21 cellular contexts compared by ENCODE assay signal in the genomic region with DNA sequence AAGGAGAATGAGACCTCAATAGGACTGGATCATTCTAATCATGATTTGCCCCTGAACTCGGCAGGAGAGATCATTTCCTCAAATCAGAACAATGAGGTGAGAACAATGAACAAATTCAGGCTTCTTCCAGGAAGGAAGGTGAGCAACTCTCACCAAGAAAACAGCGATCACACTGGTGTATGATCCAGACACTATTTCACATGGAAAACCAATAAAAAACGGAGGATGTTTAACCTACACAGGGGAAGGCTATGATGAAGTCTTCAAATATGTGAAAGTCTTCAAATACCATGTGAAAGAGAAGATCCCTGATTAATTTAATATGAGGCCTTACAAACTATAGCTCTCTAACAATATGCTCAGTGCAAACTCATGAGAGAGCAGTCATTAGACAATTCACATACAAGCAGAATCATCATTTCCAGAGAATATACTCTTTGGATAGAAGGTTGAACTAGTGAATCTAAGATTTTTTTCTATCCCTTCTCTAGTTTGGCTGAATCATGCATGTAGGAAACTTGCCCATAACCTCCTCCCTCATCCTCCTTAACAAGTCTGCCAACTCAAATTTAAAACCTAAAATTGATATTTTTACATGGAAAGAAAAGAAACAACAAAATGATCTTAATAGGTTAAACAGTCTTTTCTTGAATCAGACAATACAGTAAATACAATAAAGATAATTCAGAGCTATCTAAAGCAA.
"Had no signal": no experiment of that assay in that cellular context is flagged by ENCODE, and none has a peak within 500 bp of the region (broad histone marks: within the 10 kb centered on the region; RNA-seq: fewer than 3 reads in every experiment).

No MANE protein-coding gene starts in this region.

- H3K27me3 ChIP-seq: right atrium auricular region, upper lobe of right lung had no signal

- H3K27ac ChIP-seq: coronary artery, prostate gland, thoracic aorta, upper lobe of right lung had no signal

- H3K9me3 Mint-ChIP-seq: activated CD4-positive, alpha-beta T cell treated with anti-CD3 and anti-CD28 coated beads, Interleukin-2, amount 10 ng/mL, durations not matched to agents 7 days and 5 days; activated naive CD4-positive, alpha-beta T cell treated with anti-CD3 and anti-CD28 coated beads for 36 hours; activated T-cell treated with anti-CD3 and anti-CD28 coated beads, Interleukin-2, amount 50 U/mL, for 24 hours; activated T-helper 2 cell treated with anti-CD3 and anti-CD28 coated beads, Interferon-gamma antibody, Interleukin-2, Interleukin-4, amounts not matched to agents 10 μg/mL and 5 μg/mL and 100 μg/mL, durations not matched to agents 14 hours and 24 hours and 36 hours; memory B cell; neural crest cell; stimulated activated naive CD8-positive, alpha-beta T cell treated with anti-CD3 and anti-CD28 coated beads, Interleukin-15, amount 100 ng/mL, for 72 hours; T-helper 1 cell treated with Interleukin-12 subunit alpha and Interleukin-12 subunit beta and Interleukin-4 antibody, amounts not matched to agents 30 μg/mL and 1 μg/mL, for 36 hours had no signal

- H3K36me3 Mint-ChIP-seq: memory B cell, naive B cell had no signal

- H3K4me1 Mint-ChIP-seq: activated CD4-positive, alpha-beta T cell treated with anti-CD3 and anti-CD28 coated beads, Interleukin-2, amount 10 ng/mL, durations not matched to agents 7 days and 5 days; central memory CD8-positive, alpha-beta T cell; memory B cell; naive B cell; neural crest cell; stimulated activated naive CD8-positive, alpha-beta T cell treated with anti-CD3 and anti-CD28 coated beads, Interleukin-15, amount 100 ng/mL, for 72 hours had no signal

- H3K4me1 ChIP-seq: prostate gland, right atrium auricular region, upper lobe of right lung had no signal

- H3K9me3 ChIP-seq: mucosa of descending colon, prostate gland, right atrium auricular region, thoracic aorta, upper lobe of right lung had no signal

- H3K4me3 Mint-ChIP-seq: activated CD4-positive, alpha-beta T cell treated with anti-CD3 and anti-CD28 coated beads, Interleukin-2, amount 10 ng/mL, durations not matched to agents 7 days and 5 days; activated CD8-positive, alpha-beta T cell treated with anti-CD3 and anti-CD28 coated beads, Interleukin-2, amount 10 ng/mL, durations not matched to agents 7 days and 5 days; activated naive CD4-positive, alpha-beta T cell treated with anti-CD3 and anti-CD28 coated beads for 36 hours; activated T-cell treated with anti-CD3 and anti-CD28 coated beads, Interleukin-2, amount 50 U/mL, for 24 hours; central memory CD8-positive, alpha-beta T cell; memory B cell; naive B cell; neural crest cell; stimulated activated naive CD8-positive, alpha-beta T cell treated with anti-CD3 and anti-CD28 coated beads, Interleukin-15, amount 100 ng/mL, for 72 hours; T-helper 1 cell treated with Interleukin-12 subunit alpha and Interleukin-12 subunit beta and Interleukin-4 antibody, amounts not matched to agents 30 μg/mL and 1 μg/mL, for 36 hours had no signal

- DNase-seq: activated CD4-positive, alpha-beta T cell treated with anti-CD3 and anti-CD28 coated beads, Interleukin-2, amount 10 ng/mL, durations not matched to agents 7 days and 5 days; activated CD8-positive, alpha-beta T cell treated with anti-CD3 and anti-CD28 coated beads, Interleukin-2, amount 10 ng/mL, durations not matched to agents 7 days and 5 days; activated naive CD4-positive, alpha-beta T cell treated with anti-CD3 and anti-CD28 coated beads for 36 hours; activated T-cell treated with anti-CD3 and anti-CD28 coated beads, Interleukin-2, amount 50 U/mL, for 24 hours; anterior cingulate cortex; erythroblast; kidney glomerular epithelial cell; mucosa of descending colon; naive B cell; stimulated activated CD4-positive, alpha-beta T cell treated with anti-CD3 and anti-CD28 coated beads, Interleukin-2, amount 100 ng/mL, for 48 hours; stimulated activated naive CD8-positive, alpha-beta T cell treated with anti-CD3 and anti-CD28 coated beads, Interleukin-15, amount 100 ng/mL, for 72 hours; upper lobe of right lung had no signal

- H3K4me3 ChIP-seq: coronary artery, mucosa of descending colon, prostate gland, right atrium auricular region, thoracic aorta, upper lobe of right lung had no signal

- H3K27me3 Mint-ChIP-seq: activated CD4-positive, alpha-beta T cell treated with anti-CD3 and anti-CD28 coated beads, Interleukin-2, amount 10 ng/mL, durations not matched to agents 7 days and 5 days; activated T-cell treated with anti-CD3 and anti-CD28 coated beads, Interleukin-2, amount 50 U/mL, for 24 hours; central memory CD8-positive, alpha-beta T cell; naive B cell; stimulated activated naive CD8-positive, alpha-beta T cell treated with anti-CD3 and anti-CD28 coated beads, Interleukin-15, amount 100 ng/mL, for 72 hours had no signal

- H3K36me3 ChIP-seq: prostate gland, right atrium auricular region, thoracic aorta, upper lobe of right lung had no signal

- H3K27ac Mint-ChIP-seq: activated CD4-positive, alpha-beta T cell treated with anti-CD3 and anti-CD28 coated beads, Interleukin-2, amount 10 ng/mL, durations not matched to agents 7 days and 5 days; activated CD8-positive, alpha-beta T cell treated with anti-CD3 and anti-CD28 coated beads, Interleukin-2, amount 10 ng/mL, durations not matched to agents 7 days and 5 days; activated naive CD4-positive, alpha-beta T cell treated with anti-CD3 and anti-CD28 coated beads for 36 hours; activated T-cell treated with anti-CD3 and anti-CD28 coated beads, Interleukin-2, amount 50 U/mL, for 24 hours; activated T-helper 2 cell treated with anti-CD3 and anti-CD28 coated beads, Interferon-gamma antibody, Interleukin-2, Interleukin-4, amounts not matched to agents 10 μg/mL and 5 μg/mL and 100 μg/mL, durations not matched to agents 14 hours and 24 hours and 36 hours; memory B cell; naive B cell; stimulated activated naive CD8-positive, alpha-beta T cell treated with anti-CD3 and anti-CD28 coated beads, Interleukin-15, amount 100 ng/mL, for 72 hours; T-helper 1 cell treated with Interleukin-12 subunit alpha and Interleukin-12 subunit beta and Interleukin-4 antibody, amounts not matched to agents 30 μg/mL and 1 μg/mL, for 36 hours had no signal

- ATAC-seq: activated CD8-positive, alpha-beta T cell treated with anti-CD3 and anti-CD28 coated beads, Interleukin-2, amount 10 ng/mL, durations not matched to agents 7 days and 5 days; mucosa of descending colon; stimulated activated naive CD8-positive, alpha-beta T cell treated with anti-CD3 and anti-CD28 coated beads, Interleukin-15, amount 100 ng/mL, for 72 hours; upper lobe of right lung had no signal
